32 cellular contexts compared by ENCODE assay signal in genomic region chr19:57398868-57399267, GRCh38.
"Had no signal": no experiment of that assay in that cellular context is flagged by ENCODE, and none has a peak within 500 bp of the region (broad histone marks: within the 10 kb centered on the region; RNA-seq: fewer than 3 reads in every experiment).

No MANE protein-coding gene starts in this region.

- H3K4me1 ChIP-seq: adrenal gland, body of pancreas, breast epithelium had no signal

- H3K4me3 ChIP-seq: adrenal gland, body of pancreas, breast epithelium had no signal

- H3K27ac ChIP-seq: adrenal gland, body of pancreas, brain microvascular endothelial cell, breast epithelium, VCaP had no signal

- DNase-seq: activated B cell treated with CpG ODN at 0.5 μM for 24 hours; activated CD4-positive, alpha-beta memory T cell treated with anti-CD3 and anti-CD28 coated beads for 36 hours; activated CD4-positive, alpha-beta T cell treated with anti-CD3 and anti-CD28 coated beads for 4 hours; activated CD4-positive, alpha-beta T cell treated with anti-CD3 and anti-CD28 coated beads, Interleukin-2, amount 10 ng/mL, durations not matched to agents 24 days and 14 days; activated CD4-positive, alpha-beta T cell treated with anti-CD3 and anti-CD28 coated beads, Interleukin-2, amount 50 U/mL, for 1 hour; activated CD4-positive, alpha-beta T cell treated with anti-CD3 and anti-CD28 coated beads, Interleukin-2, amount 50 U/mL, for 4 hours; activated CD4-positive, CD25-positive, alpha-beta regulatory T cell treated with anti-CD3 and anti-CD28 coated beads, Interleukin-2, amount 50 U/mL, for 72 hours; activated CD8-positive, alpha-beta memory T cell treated with anti-CD3 and anti-CD28 coated beads, Interleukin-2, amount 50 U/mL, for 4 hours; activated CD8-positive, alpha-beta T cell treated with anti-CD3 and anti-CD28 coated beads for 36 hours; activated effector memory CD4-positive, alpha-beta T cell treated with anti-CD3 and anti-CD28 coated beads, Interleukin-2, amount 50 U/mL, for 16 hours; activated gamma-delta T cell treated with Interleukin-2 at 50 U/mL for 16 hours; activated naive CD4-positive, alpha-beta T cell; activated naive CD4-positive, alpha-beta T cell treated with anti-CD3 and anti-CD28 coated beads for 36 hours; activated naive CD4-positive, alpha-beta T cell treated with anti-CD3 and anti-CD28 coated beads, Interleukin-2, amount 50 U/mL, for 16 hours; activated naive CD8-positive, alpha-beta T cell treated with anti-CD3 and anti-CD28 coated beads for 36 hours; activated T-cell treated with anti-CD3 and anti-CD28 coated beads for 4 hours; activated T-cell treated with anti-CD3 and anti-CD28 coated beads, Interleukin-2, amount 50 U/mL, for 1 hour; activated T-cell treated with anti-CD3 and anti-CD28 coated beads, Interleukin-2, amount 50 U/mL, for 4 hours; activated T-cell treated with anti-CD3 and anti-CD28 coated beads, Interleukin-2, amount 50 U/mL, for 72 hours; adrenal gland; amniotic stem cell; aorta; body of pancreas; brain microvascular endothelial cell; central memory CD4-positive, alpha-beta T cell; T-helper 1 cell; T-helper 2 cell; T-helper 9 cell had no signal

- ATAC-seq: activated CD8-positive, alpha-beta T cell treated with anti-CD3 and anti-CD28 coated beads for 36 hours; activated naive CD4-positive, alpha-beta T cell treated with anti-CD3 and anti-CD28 coated beads, Interleukin-2, amount 50 U/mL, for 72 hours; activated T-cell treated with anti-CD3 and anti-CD28 coated beads, Interleukin-2, amount 50 U/mL, for 4 hours; activated T-cell treated with anti-CD3 and anti-CD28 coated beads, Interleukin-2, amount 50 U/mL, for 72 hours; activated T-helper 17 cell treated with anti-CD3 and anti-CD28 coated beads, Interleukin-2, amount 50 U/mL, for 72 hours; body of pancreas had no signal
